In the genomic region with DNA sequence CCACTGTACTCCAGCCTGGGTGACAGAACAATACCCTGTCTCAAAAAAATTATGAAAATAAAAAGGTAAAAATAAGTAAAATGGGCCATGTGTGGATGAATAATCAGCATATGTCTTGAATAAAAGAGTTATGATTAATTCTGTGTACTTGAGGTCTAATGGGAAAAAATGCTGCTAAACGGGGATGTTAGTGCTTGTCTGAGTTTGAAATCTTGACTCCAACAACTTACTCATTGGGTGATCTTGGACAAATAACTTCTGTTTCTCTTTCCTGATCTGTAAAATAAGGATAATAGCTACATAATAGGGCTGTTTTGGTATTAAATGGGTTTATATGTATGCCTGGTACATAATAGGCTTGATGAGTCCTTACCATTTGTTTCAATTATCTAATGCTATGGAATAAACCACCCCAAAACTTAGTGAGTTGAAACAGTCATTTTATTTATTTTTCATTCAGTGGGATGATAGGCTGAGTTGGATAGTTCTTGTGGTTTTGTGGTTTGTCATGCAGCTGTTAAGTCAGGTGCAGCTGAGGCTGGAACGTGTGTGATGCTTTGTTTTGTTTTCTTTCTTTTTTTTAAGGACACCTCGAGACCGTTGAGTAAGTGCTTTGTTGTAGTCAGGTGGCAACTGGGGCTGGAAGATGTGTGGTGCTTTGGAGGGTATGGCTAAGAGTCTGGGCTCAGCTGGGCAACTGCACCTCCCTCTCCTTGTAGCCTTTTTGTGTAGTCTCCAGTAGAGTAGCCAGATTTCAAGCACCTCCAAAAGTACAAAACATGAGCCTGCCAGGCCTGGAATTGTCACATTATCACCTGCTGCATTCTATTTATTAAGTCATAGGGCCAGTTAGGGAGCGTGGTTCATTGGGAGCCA, we compare ENCODE assay signal across 8 cellular contexts. TPM values are rescaled to one million over a fixed set of nuclear protein-coding genes. Genes with fewer than 3 reads are reported as not detected.
DNase-seq lines count a peak whose midpoint lies in the region; ATAC-seq and TF ChIP-seq lines count a peak whose summit lies in the region.

No MANE protein-coding gene starts in this region.

- H3K36me3 ChIP-seq in OCI-LY7 (ENCODE audit: insufficient read depth, low read length), result peaks cover 78% of the 10 kb centered on the region
- peaks cover 12% of the 10 kb centered on the region for H3K36me3 ChIP-seq in neutrophil
- no peaks in the 10 kb centered on the region for H3K36me3 ChIP-seq in body of pancreas (replicated peaks in 1 of 2; ENCODE audit: insufficient read depth in 1 of 2, low read depth in 2 of 2)

- POLR2A ChIA-PET in OCI-LY7 (lab: Charles Lee), result interaction anchor here (0.6 to 2.6 kb wide), 11 partner anchors 8 to 896 kb away, joined by 3 to 22 read pairs (median 4); no protein-coding TSS in a partner anchor

- peaks cover 84% of the 10 kb centered on the region for H3K4me1 Mint-ChIP-seq in activated naive CD8-positive, alpha-beta T cell treated with anti-CD3 and anti-CD28 coated beads, Interleukin-2, amount 50 U/mL, for 24 hours

- H3K9me2 ChIP-seq in OCI-LY7 (ENCODE audit: insufficient read depth, low read length), result no peaks in the 10 kb centered on the region

- peak overlapping the region; percentile 68 for H3K27ac Mint-ChIP-seq in activated naive CD8-positive, alpha-beta T cell treated with anti-CD3 and anti-CD28 coated beads, Interleukin-2, amount 50 U/mL, for 24 hours

- H3K4me2 ChIP-seq in OCI-LY7 (ENCODE audit: low read length), result peak overlapping the region; percentile 85

- H3K9me3 ChIP-seq in OCI-LY7 (ENCODE audit: low read length) (peaks cover 36% of the 10 kb centered on the region; the same call in 1 of the 2 replicates), neutrophil (no peaks in the 10 kb centered on the region), body of pancreas (no peaks in the 10 kb centered on the region)

- H3K4me1 ChIP-seq in OCI-LY7 (ENCODE audit: insufficient read depth, low read length, poor library complexity, severe bottlenecking) (peaks cover 83% of the 10 kb centered on the region), neutrophil (ENCODE audit: control insufficient read depth in 1 of 2, insufficient read depth in 1 of 2, low read depth in 1 of 2, low read length in 1 of 2) (peaks cover 69 to 73% of the 10 kb centered on the region in 2 experiments), body of pancreas (peaks cover 40% of the 10 kb centered on the region)

- H3K4me3 Mint-ChIP-seq in activated naive CD8-positive, alpha-beta T cell treated with anti-CD3 and anti-CD28 coated beads, Interleukin-2, amount 50 U/mL, for 24 hours, result peak overlapping the region; percentile 50

- WGBS in body of pancreas, 2 donors, result 40 to 64% methylated on average over 5 of the region's 5 CpGs

- ATAC-seq in GM18867 (IDR thresholded peaks at IDR 0.05; ENCODE audit: unreplicated experiment) (peak; percentile 47), HG03135 (IDR thresholded peaks at IDR 0.05; ENCODE audit: unreplicated experiment) (peak; percentile 44), body of pancreas (no peak)
- peak; percentile 45 for ATAC-seq in activated naive CD8-positive, alpha-beta T cell treated with anti-CD3 and anti-CD28 coated beads, Interleukin-2, amount 50 U/mL, for 24 hours

- CTCF ChIA-PET in OCI-LY7 (lab: Charles Lee; ENCODE audit: unreplicated experiment), result interaction anchor here (0.6 kb wide), 1 partner anchor 194 kb away, joined by 3 read pairs; no protein-coding TSS in a partner anchor

- peaks cover 16% of the 10 kb centered on the region for H3K9me3 Mint-ChIP-seq in activated naive CD8-positive, alpha-beta T cell treated with anti-CD3 and anti-CD28 coated beads, Interleukin-2, amount 50 U/mL, for 24 hours

- BruUV-seq in OCI-LY7 (replicated peaks; lab: Mats Ljungman, UMichigan), result TSS peak; percentile 91

- DNase-seq in AG20443 (ENCODE audit: low spot score) (peak; percentile 16), OCI-LY7 (ENCODE audit: low spot score) (peak; percentile 99), NCI-H146 (lab: John Stamatoyannopoulos, UW) (no peak), body of pancreas (no peak)
- peak; percentile 39 for DNase-seq in activated naive CD8-positive, alpha-beta T cell treated with anti-CD3 and anti-CD28 coated beads, Interleukin-2, amount 50 U/mL, for 24 hours

- H3K27ac ChIP-seq in OCI-LY7 (ENCODE audit: low read depth, low read length, poor library complexity, severe bottlenecking) (peak overlapping the region; percentile 100), neutrophil (peak overlapping the region; percentile 85), body of pancreas (peak overlapping the region in 1 of 4 donors; percentile 4)

- H2AFZ ChIP-seq in OCI-LY7 (ENCODE audit: low read length), result no peak overlapping the region

- H3K79me2 ChIP-seq in OCI-LY7 (ENCODE audit: insufficient read depth, low read depth, low read length), result peaks cover 90% of the 10 kb centered on the region

- peaks cover 58% of the 10 kb centered on the region for H3K36me3 Mint-ChIP-seq in activated naive CD8-positive, alpha-beta T cell treated with anti-CD3 and anti-CD28 coated beads, Interleukin-2, amount 50 U/mL, for 24 hours (ENCODE audit: low read depth)

- H3K27me3 Mint-ChIP-seq in activated naive CD8-positive, alpha-beta T cell treated with anti-CD3 and anti-CD28 coated beads, Interleukin-2, amount 50 U/mL, for 24 hours, result no peaks in the 10 kb centered on the region

- TF ChIP-seq POLR2A in body of pancreas (IDR thresholded peaks at IDR 0.05), result no peak

- peak overlapping the region; percentile 88 for H3K4me3 ChIP-seq in OCI-LY7 (ENCODE audit: low read depth, low read length, poor library complexity, severe bottlenecking)
- no peak overlapping the region for H3K4me3 ChIP-seq in neutrophil (ENCODE audit: low read depth in 1 of 2, low read length in 1 of 2)
- H3K4me3 ChIP-seq in body of pancreas, result no peak overlapping the region

- peaks cover 4% of the 10 kb centered on the region; the same call in 1 of the 2 replicates for H4K20me1 ChIP-seq in OCI-LY7 (ENCODE audit: insufficient read depth, low read length)

- H3K27me3 ChIP-seq in neutrophil, result no peaks in the 10 kb centered on the region
- no peaks in the 10 kb centered on the region for H3K27me3 ChIP-seq in body of pancreas

- intact Hi-C loops in OCI-LY7 (cut with micrococcal nuclease; ENCODE audit: unreplicated experiment), result loop anchor here (1.0 to 10.0 kb wide), 6 partner anchors 8 to 1531 kb away; a partner anchor contains a TSS
- intact Hi-C loops in body of pancreas (cut with DNase I), result no loop called here

- TF ChIP-seq CTCF in OCI-LY7 (conservative IDR thresholded peaks at IDR 0.05; ENCODE audit: low read length) (no peak), neutrophil (IDR thresholded peaks at IDR 0.05) (no peak), body of pancreas (IDR thresholded peaks at IDR 0.05) (no peak)

RNA-seq across cellular contexts. Expression of a gene that starts 4.9 kb away (rescaled TPM):
- total RNA-seq in OCI-LY7 (2014; rRNA removed; shearing (Covaris generic)), result 102 and 120 TPM in 2 replicates
- 282 and 343 TPM in 2 replicates for total RNA-seq in OCI-LY7 (2022)
- total RNA-seq in body of pancreas, result 100 to 1,000 TPM in 1 of 2 donors, 10 to 100 TPM in 1; 72.9 to 125 TPM

RNA-seq across cellular contexts. Expression of a gene that starts 26.5 kb away (rescaled TPM):
- total RNA-seq in OCI-LY7 (2014; rRNA removed; shearing (Covaris generic)), result 11.9 and 12.5 TPM in 2 replicates
- total RNA-seq in OCI-LY7 (2022) (36.3 and 43.9 TPM in 2 replicates), body of pancreas (10 to 100 TPM; 11.4 to 18.1 TPM)

Comparison
In these comparisons a context has a peak if more than half of its experiments do, and no peak if none do; other contexts are left out.
1. DNase-seq: peak in AG20443 (single experiment), OCI-LY7 (single experiment) and activated naive CD8-positive, alpha-beta T cell treated with anti-CD3 and anti-CD28 coated beads, Interleukin-2, amount 50 U/mL, for 24 hours (single experiment); none in NCI-H146 (single experiment) and body of pancreas (0 of 4).